ENCODE assay signal across 2 cellular contexts in genomic region chr3:47984089-47984759, GRCh38.
TF ChIP-seq lines count a peak whose summit lies in the region.

No MANE protein-coding gene starts in this region.

TF ChIP-seq in GM23338, 12 proteins besides CTCF, POLR2A, EP300 and RAD21:
- TF ChIP-seq EZH2phosphoT487 (IDR thresholded peaks at IDR 0.05; ENCODE audit: unreplicated experiment) (no peak), POLR2AphosphoS5 (IDR thresholded peaks at IDR 0.05; ENCODE audit: low read depth) (no peak), ZNF114 (CRISPR knock-in tag; IDR thresholded peaks at IDR 0.05) (no peak), REST (IDR thresholded peaks at IDR 0.05; ENCODE audit: unreplicated experiment) (no peak), NANOG (IDR thresholded peaks at IDR 0.05; ENCODE audit: borderline replicate concordance) (no peak), ZNF462 (CRISPR knock-in tag; IDR thresholded peaks at IDR 0.05) (no peak), CREB1 (CRISPR knock-in tag; IDR thresholded peaks at IDR 0.05; ENCODE audit: low read depth) (no peak), STAT1 (IDR thresholded peaks at IDR 0.05; ENCODE audit: unreplicated experiment) (no peak), ETS1 (IDR thresholded peaks at IDR 0.05) (no peak), ZNF331 (CRISPR knock-in tag; IDR thresholded peaks at IDR 0.05; ENCODE audit: low read depth) (no peak)

TF ChIP-seq in SK-N-SH treated with all-trans-retinoic acid at 6 μM for 48 hours, 23 proteins besides CTCF, POLR2A, EP300 and RAD21:
- no peak for TF ChIP-seq TCF4 (CRISPR knock-in tag; IDR thresholded peaks at IDR 0.05; ENCODE audit: borderline replicate concordance)
- no peak for TF ChIP-seq POU6F1 (CRISPR knock-in tag; IDR thresholded peaks at IDR 0.05; ENCODE audit: borderline replicate concordance, low read depth)
- no peak for TF ChIP-seq CSRNP3 (CRISPR knock-in tag; IDR thresholded peaks at IDR 0.05)
- no peak for TF ChIP-seq ESRRG (CRISPR knock-in tag; IDR thresholded peaks at IDR 0.05)
- no peak for TF ChIP-seq ZFP30 (CRISPR knock-in tag; IDR thresholded peaks at IDR 0.05)
- no peak for TF ChIP-seq OSR1 (CRISPR knock-in tag; IDR thresholded peaks at IDR 0.05)
- TF ChIP-seq PPARA (CRISPR knock-in tag; IDR thresholded peaks at IDR 0.05; ENCODE audit: borderline replicate concordance): no peak
- no peak for TF ChIP-seq PATZ1 (CRISPR knock-in tag; IDR thresholded peaks at IDR 0.05; ENCODE audit: borderline replicate concordance)
- TF ChIP-seq RARB (CRISPR knock-in tag; IDR thresholded peaks at IDR 0.05): no peak
- TF ChIP-seq ISL1 (CRISPR knock-in tag; IDR thresholded peaks at IDR 0.05): no peak
- no peak for TF ChIP-seq ARNTL (CRISPR knock-in tag; IDR thresholded peaks at IDR 0.05; ENCODE audit: borderline replicate concordance, low read depth)
- TF ChIP-seq GLIS3 (CRISPR knock-in tag; IDR thresholded peaks at IDR 0.05): no peak
- no peak for TF ChIP-seq TSHZ2 (CRISPR knock-in tag; IDR thresholded peaks at IDR 0.05)
- TF ChIP-seq BACH2 (CRISPR knock-in tag; IDR thresholded peaks at IDR 0.05; ENCODE audit: borderline replicate concordance): no peak
- TF ChIP-seq ZNF565 (CRISPR knock-in tag; conservative IDR thresholded peaks at IDR 0.05; ENCODE audit: low read depth): no peak
- no peak for TF ChIP-seq ZFP3 (CRISPR knock-in tag; IDR thresholded peaks at IDR 0.05)
- TF ChIP-seq CSDC2 (CRISPR knock-in tag; IDR thresholded peaks at IDR 0.05): no peak
- no peak for TF ChIP-seq ZC3H10 (CRISPR knock-in tag; IDR thresholded peaks at IDR 0.05)
- TF ChIP-seq CREB5 (CRISPR knock-in tag; IDR thresholded peaks at IDR 0.05; ENCODE audit: low read depth): no peak
TF ChIP-seq in SK-N-SH treated with all-trans-retinoic acid at 6 μM for 48 hours: peak in this region for 0.
